In genomic region chr3:194077602-194078001, GRCh38 we compare ENCODE assay signal across 35 cellular contexts. TPM values are rescaled to one million over a fixed set of nuclear protein-coding genes. Genes with fewer than 3 reads are reported as not detected.
"Had no signal": no experiment of that assay in that cellular context is flagged by ENCODE, and none has a peak within 500 bp of the region (broad histone marks: within the 10 kb centered on the region; RNA-seq: fewer than 3 reads in every experiment).

No MANE protein-coding gene starts in this region.

- H3K27ac ChIP-seq: adrenal gland, body of pancreas, WERI-Rb-1 had no signal

- H3K36me3 ChIP-seq: adrenal gland, WERI-Rb-1 had no signal

- H3K27ac Mint-ChIP-seq: activated CD8-positive, alpha-beta memory T cell treated with anti-CD3 and anti-CD28 coated beads, Interleukin-2, amount 10 ng/mL, durations not matched to agents 7 days and 5 days; activated CD8-positive, alpha-beta T cell treated with anti-CD3 and anti-CD28 coated beads, Interleukin-2, amount 10 ng/mL, durations not matched to agents 7 days and 5 days; activated naive CD4-positive, alpha-beta T cell treated with anti-CD3 and anti-CD28 coated beads for 36 hours; activated naive CD4-positive, alpha-beta T cell treated with anti-CD3 and anti-CD28 coated beads, Interleukin-2, amount 50 U/mL, for 24 hours; activated naive CD8-positive, alpha-beta T cell treated with anti-CD3 and anti-CD28 coated beads for 36 hours; activated naive CD8-positive, alpha-beta T cell treated with anti-CD3 and anti-CD28 coated beads, Interleukin-2, amount 50 U/mL, for 24 hours; activated T-helper 1 cell treated with anti-CD3 and anti-CD28 coated beads, Interleukin-12 subunit alpha, Interleukin-12 subunit beta, Interleukin-2, Interleukin-4 antibody, amounts not matched to agents 30 ng/mL and 10 ng/mL and 1 ng/mL, durations not matched to agents 14 hours and 24 hours and 36 hours; activated T-helper 2 cell treated with anti-CD3 and anti-CD28 coated beads, Interferon-gamma antibody, Interleukin-2, Interleukin-4, amounts not matched to agents 10 μg/mL and 5 μg/mL and 100 μg/mL, durations not matched to agents 14 hours and 24 hours and 36 hours; T-helper 17 cell; T-helper 2 cell treated with Interferon-gamma antibody and Interleukin-4, amounts not matched to agents 5 μg/mL and 100 μg/mL, for 36 hours had no signal

- H3K9me3 Mint-ChIP-seq: activated B cell treated with CpG ODN at 0.5 μM for 24 hours; activated naive CD4-positive, alpha-beta T cell treated with anti-CD3 and anti-CD28 coated beads for 36 hours; activated naive CD4-positive, alpha-beta T cell treated with anti-CD3 and anti-CD28 coated beads, Interleukin-2, amount 50 U/mL, for 24 hours; activated naive CD8-positive, alpha-beta T cell treated with anti-CD3 and anti-CD28 coated beads for 36 hours; activated naive CD8-positive, alpha-beta T cell treated with anti-CD3 and anti-CD28 coated beads, Interleukin-2, amount 50 U/mL, for 24 hours; activated T-helper 1 cell treated with anti-CD3 and anti-CD28 coated beads, Interleukin-12 subunit alpha, Interleukin-12 subunit beta, Interleukin-2, Interleukin-4 antibody, amounts not matched to agents 30 ng/mL and 10 ng/mL and 1 ng/mL, durations not matched to agents 14 hours and 24 hours and 36 hours; activated T-helper 2 cell treated with anti-CD3 and anti-CD28 coated beads, Interferon-gamma antibody, Interleukin-2, Interleukin-4, amounts not matched to agents 10 μg/mL and 5 μg/mL and 100 μg/mL, durations not matched to agents 14 hours and 24 hours and 36 hours; T-helper 2 cell treated with Interferon-gamma antibody and Interleukin-4, amounts not matched to agents 5 μg/mL and 100 μg/mL, for 36 hours had no signal

- H3K4me1 Mint-ChIP-seq: activated CD8-positive, alpha-beta memory T cell treated with anti-CD3 and anti-CD28 coated beads, Interleukin-2, amount 10 ng/mL, durations not matched to agents 7 days and 5 days; activated naive CD4-positive, alpha-beta T cell treated with anti-CD3 and anti-CD28 coated beads, Interleukin-2, amount 50 U/mL, for 24 hours; activated naive CD8-positive, alpha-beta T cell treated with anti-CD3 and anti-CD28 coated beads for 36 hours; T-helper 17 cell had no signal

- FAIRE-seq: colon, endometrium, frontal cortex had no signal

- H3K27me3 ChIP-seq: adrenal gland, body of pancreas had no signal

- ATAC-seq: activated CD4-positive, CD25-positive, alpha-beta regulatory T cell treated with anti-CD3 and anti-CD28 coated beads, Interleukin-2, amount 50 U/mL, for 24 hours; activated CD8-positive, alpha-beta memory T cell treated with anti-CD3 and anti-CD28 coated beads, Interleukin-2, amount 10 ng/mL, durations not matched to agents 7 days and 5 days; activated CD8-positive, alpha-beta T cell treated with anti-CD3 and anti-CD28 coated beads, Interleukin-2, amount 10 ng/mL, durations not matched to agents 7 days and 5 days; activated naive CD8-positive, alpha-beta T cell treated with anti-CD3 and anti-CD28 coated beads, Interleukin-2, amount 50 U/mL, for 24 hours; body of pancreas; esophagus mucosa; T-helper 17 cell had no signal

- H3K9me3 ChIP-seq: adrenal gland, body of pancreas had no signal

- DNase-seq: activated B cell treated with CpG ODN at 0.5 μM for 24 hours; activated CD4-positive, alpha-beta T cell treated with anti-CD3 and anti-CD28 coated beads for 48 hours; activated CD4-positive, alpha-beta T cell treated with anti-CD3 and anti-CD28 coated beads, Interleukin-2, amount 50 U/mL, for 1 hour; activated CD4-positive, alpha-beta T cell treated with anti-CD3 and anti-CD28 coated beads, Interleukin-2, amount 50 U/mL, for 48 hours; activated CD8-positive, alpha-beta memory T cell treated with anti-CD3 and anti-CD28 coated beads, Interleukin-2, amount 10 ng/mL, durations not matched to agents 7 days and 5 days; activated CD8-positive, alpha-beta memory T cell treated with anti-CD3 and anti-CD28 coated beads, Interleukin-2, amount 50 U/mL, for 4 hours; activated CD8-positive, alpha-beta T cell treated with anti-CD3 and anti-CD28 coated beads, Interleukin-2, amount 10 ng/mL, durations not matched to agents 7 days and 5 days; activated effector memory CD4-positive, alpha-beta T cell treated with anti-CD3 and anti-CD28 coated beads, Interleukin-2, amount 50 U/mL, for 16 hours; activated naive CD4-positive, alpha-beta T cell treated with anti-CD3 and anti-CD28 coated beads for 36 hours; activated naive CD8-positive, alpha-beta T cell treated with anti-CD3 and anti-CD28 coated beads for 36 hours; activated naive CD8-positive, alpha-beta T cell treated with anti-CD3 and anti-CD28 coated beads, Interleukin-2, amount 50 U/mL, for 24 hours; activated T-cell treated with anti-CD3 and anti-CD28 coated beads, Interleukin-2, amount 50 U/mL, for 1 hour; activated T-cell treated with anti-CD3 and anti-CD28 coated beads, Interleukin-2, amount 50 U/mL, for 48 hours; adrenal gland; amygdala; aorta; caudate nucleus; cortex of kidney; effector CD8-positive, alpha-beta T cell; foreskin fibroblast; T-helper 1 cell; T-helper 17 cell; T1000; WERI-Rb-1 had no signal

- H3K4me3 Mint-ChIP-seq: activated B cell treated with CpG ODN at 0.5 μM for 24 hours; activated CD8-positive, alpha-beta memory T cell treated with anti-CD3 and anti-CD28 coated beads, Interleukin-2, amount 10 ng/mL, durations not matched to agents 7 days and 5 days; activated CD8-positive, alpha-beta T cell treated with anti-CD3 and anti-CD28 coated beads, Interleukin-2, amount 10 ng/mL, durations not matched to agents 7 days and 5 days; activated naive CD4-positive, alpha-beta T cell treated with anti-CD3 and anti-CD28 coated beads for 36 hours; activated naive CD4-positive, alpha-beta T cell treated with anti-CD3 and anti-CD28 coated beads, Interleukin-2, amount 50 U/mL, for 24 hours; activated naive CD8-positive, alpha-beta T cell treated with anti-CD3 and anti-CD28 coated beads for 36 hours; activated naive CD8-positive, alpha-beta T cell treated with anti-CD3 and anti-CD28 coated beads, Interleukin-2, amount 50 U/mL, for 24 hours; activated T-helper 1 cell treated with anti-CD3 and anti-CD28 coated beads, Interleukin-12 subunit alpha, Interleukin-12 subunit beta, Interleukin-2, Interleukin-4 antibody, amounts not matched to agents 30 ng/mL and 10 ng/mL and 1 ng/mL, durations not matched to agents 14 hours and 24 hours and 36 hours; T-helper 17 cell; T-helper 2 cell treated with Interferon-gamma antibody and Interleukin-4, amounts not matched to agents 5 μg/mL and 100 μg/mL, for 36 hours had no signal

- H3K36me3 Mint-ChIP-seq: activated CD8-positive, alpha-beta memory T cell treated with anti-CD3 and anti-CD28 coated beads, Interleukin-2, amount 10 ng/mL, durations not matched to agents 7 days and 5 days; activated naive CD4-positive, alpha-beta T cell treated with anti-CD3 and anti-CD28 coated beads, Interleukin-2, amount 50 U/mL, for 24 hours; activated naive CD8-positive, alpha-beta T cell treated with anti-CD3 and anti-CD28 coated beads for 36 hours had no signal

- H3K4me3 ChIP-seq: adrenal gland, body of pancreas had no signal

RNA-seq across cellular contexts. Expression of gene HES1, which starts 58.3 kb away (rescaled TPM):
- total RNA-seq: activated CD8-positive, alpha-beta memory T cell treated with anti-CD3 and anti-CD28 coated beads for 36 hours; activated CD8-positive, alpha-beta T cell treated with anti-CD3 and anti-CD28 coated beads, Interleukin-2, amount 10 ng/mL, durations not matched to agents 7 days and 5 days had no signal
